Comparison of ENCODE assay signal across 25 cellular contexts in genomic region chr3:84042717-84043116, GRCh38.
"Had no signal": no experiment of that assay in that cellular context is flagged by ENCODE, and none has a peak within 500 bp of the region (broad histone marks: within the 10 kb centered on the region; RNA-seq: fewer than 3 reads in every experiment).

No MANE protein-coding gene starts in this region.

- H3K4me2 ChIP-seq: smooth muscle cell had no signal

- ATAC-seq: left colon; left lung; lower lobe of right lung; naive thymus-derived CD8-positive, alpha-beta T cell; pancreas; right lobe of liver; stimulated activated memory B cell treated with anti-CD40 and anti-IgM and Interleukin-4, amounts not matched to agents 10 μg/mL and 1 μg/mL and 100 μg/mL, for 72 hours; stimulated activated naive CD8-positive, alpha-beta T cell treated with anti-CD3 and anti-CD28 coated beads, Interleukin-15, amount 100 ng/mL, for 72 hours had no signal

- H3K4me3 ChIP-seq: left lung, lower lobe of right lung, pancreas, prostate gland, right lobe of liver, smooth muscle cell, tibial nerve, vagina had no signal

- DNase-seq: hypothalamus; immature natural killer cell; kidney; left colon; left lung; lower lobe of right lung; mammary epithelial cell; mesenchymal stem cell; naive thymus-derived CD8-positive, alpha-beta T cell; pancreas; posterior cingulate gyrus; right lobe of liver; stimulated activated CD4-positive, alpha-beta T cell treated with anti-CD3 and anti-CD28 coated beads, Interleukin-1b, Interleukin-23, amount 100 ng/mL, for 48 hours; stimulated activated CD4-positive, alpha-beta T cell treated with anti-CD3 and anti-CD28 coated beads, Interleukin-2, amount 100 ng/mL, for 48 hours; stimulated activated CD4-positive, alpha-beta T cell treated with anti-CD3 and anti-CD28 coated beads, Interleukin-4, amount 100 ng/mL, for 4 hours; stimulated activated CD8-positive, alpha-beta memory T cell treated with anti-CD3 and anti-CD28 coated beads, Interleukin-4, amount 100 ng/mL, for 48 hours; stimulated activated naive CD4-positive, alpha-beta T cell treated with Interleukin-2 at 50 U/mL for 16 hours; stimulated activated naive CD8-positive, alpha-beta T cell treated with anti-CD3 and anti-CD28 coated beads, Interleukin-15, amount 100 ng/mL, for 72 hours; substantia nigra had no signal

- H3K27ac ChIP-seq: left lung, lower lobe of right lung, pancreas, prostate gland, right lobe of liver, tibial nerve, vagina had no signal

- H3K36me3 ChIP-seq: left lung, lower lobe of right lung, pancreas, prostate gland, right lobe of liver, tibial nerve, vagina had no signal

- FAIRE-seq: islet of Langerhans, kidney, pancreas had no signal

- H3K9me3 ChIP-seq: pancreas, prostate gland, right lobe of liver, tibial nerve, vagina had no signal

- H3K27me3 ChIP-seq: left lung, pancreas, right lobe of liver, tibial nerve, vagina had no signal

- H3K4me1 ChIP-seq: left lung, lower lobe of right lung, pancreas, prostate gland, right lobe of liver, tibial nerve, vagina had no signal
